19 cellular contexts compared by ENCODE assay signal in the genomic region with DNA sequence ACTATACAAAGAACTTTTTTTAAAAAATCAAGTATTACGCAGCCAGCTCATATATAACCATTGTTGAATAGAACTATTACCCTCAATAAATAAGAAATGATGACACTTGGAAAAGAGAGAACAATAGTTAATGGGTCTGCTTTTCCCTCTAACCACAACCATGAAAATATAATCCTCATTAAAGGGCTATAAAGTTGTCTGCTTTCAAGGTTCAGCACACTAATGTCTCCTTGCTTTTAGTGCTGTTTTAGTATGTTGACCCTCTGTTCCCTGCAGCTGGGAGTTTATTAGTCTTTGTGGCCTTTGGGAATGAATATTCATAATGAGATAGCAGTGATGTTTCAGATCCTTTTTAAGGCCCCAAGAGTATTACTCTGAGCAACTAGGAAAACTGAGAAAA.
DNase-seq lines count a peak whose midpoint lies in the region; ATAC-seq, FAIRE-seq and TF ChIP-seq lines count a peak whose summit lies in the region.
"Had no signal": no experiment of that assay in that cellular context is flagged by ENCODE, and none has a peak within 500 bp of the region (broad histone marks: within the 10 kb centered on the region; RNA-seq: fewer than 3 reads in every experiment).

No MANE protein-coding gene starts in this region.

- no peak for ATAC-seq in HG03457 (IDR thresholded peaks at IDR 0.05; ENCODE audit: unreplicated experiment)
- ATAC-seq: HCT116 had no signal

- POLR2A ChIA-PET in HEK293 (lab: Yijun Ruan, JAX) = no interaction called here

- H3K4me3 ChIP-seq in HEK293 (ENCODE audit: low read depth, low read length) = no peak overlapping the region

- DNase-seq in DMS153 (lab: John Stamatoyannopoulos, UW) (peak; percentile 8), DMS153 treated with DMSO at 0.1 percent for 48 hours (lab: John Stamatoyannopoulos, UW; ENCODE audit: unreplicated experiment) (no peak), NCI-H345 treated with DMSO at 0.1 percent for 48 hours (lab: John Stamatoyannopoulos, UW; ENCODE audit: unreplicated experiment) (peak; percentile 26), MV-4-11 (lab: John Stamatoyannopoulos, UW) (no peak), superior temporal gyrus (ENCODE audit: extremely low spot score) (no peak)
- DNase-seq: 8988T, COR-L47, DND-41, GF-D8, NCI-H2081 treated with DMSO at 0.1 percent for 48 hours, SIG-M5, T-helper 2 cell had no signal

- H3K9me3 ChIP-seq in HEK293 (ENCODE audit: control insufficient read depth, insufficient read depth, low read depth, low read length) = no peaks in the 10 kb centered on the region

- peak; percentile 91 for FAIRE-seq in endometrium (lab: Jason Lieb, UNC)
- FAIRE-seq: HTR-8/SVneo, RCC 7860 had no signal

- no peaks in the 10 kb centered on the region for H3K36me3 ChIP-seq in HEK293 (ENCODE audit: control insufficient read depth in 2 of 2, insufficient read depth in 1 of 2, low read length in 2 of 2)

- no peaks in the 10 kb centered on the region for H3K4me1 ChIP-seq in HEK293 (ENCODE audit: control insufficient read depth, insufficient read depth, low read length)

- TF ChIP-seq CTCF in HEK293 (tag by site-specific recombination; IDR thresholded peaks at IDR 0.05) = no peak

- CTCF ChIA-PET in HEK293 (lab: Yijun Ruan, JAX) = no interaction called here

- H3K27ac ChIP-seq in HEK293 (ENCODE audit: extremely low read depth, low read depth, low read length) = no peak overlapping the region
- H3K27ac ChIP-seq: C4-2B had no signal

TF ChIP-seq in HEK293, 187 proteins besides CTCF, POLR2A, EP300 and RAD21 (continues in another document):
- TF ChIP-seq KLF1 (tag by site-specific recombination; IDR thresholded peaks at IDR 0.05) (no peak), ZSCAN23 (tag by site-specific recombination; IDR thresholded peaks at IDR 0.05) (no peak), FEZF1 (tag by site-specific recombination; IDR thresholded peaks at IDR 0.05) (peak; percentile 39; the same call in 1 of the 2 replicates), ZFHX2 (tag by site-specific recombination; conservative IDR thresholded peaks at IDR 0.05) (no peak), ZNF664 (tag by site-specific recombination; IDR thresholded peaks at IDR 0.05) (no peak), ZNF701 (tag by site-specific recombination; IDR thresholded peaks at IDR 0.05) (no peak), SALL2 (tag by site-specific recombination; IDR thresholded peaks at IDR 0.05; ENCODE audit: borderline replicate concordance) (no peak), ZNF544 (tag by site-specific recombination; IDR thresholded peaks at IDR 0.05) (no peak), ZNF146 (tag by site-specific recombination; IDR thresholded peaks at IDR 0.05) (no peak), ZNF843 (tag by site-specific recombination; IDR thresholded peaks at IDR 0.05) (0 out of 2 replicates have a peak, but pooled peaks have one; percentile 23), ZNF239 (tag by site-specific recombination; IDR thresholded peaks at IDR 0.05) (no peak), REPIN1 (tag by site-specific recombination; IDR thresholded peaks at IDR 0.05; ENCODE audit: low read depth) (no peak), ZNF404 (tag by site-specific recombination; IDR thresholded peaks at IDR 0.05) (no peak), OSR2 (tag by site-specific recombination; IDR thresholded peaks at IDR 0.05) (peak; percentile 64), EGR2 (tag by site-specific recombination; IDR thresholded peaks at IDR 0.05; ENCODE audit: low read depth) (no peak), ZNF366 (tag by site-specific recombination; conservative IDR thresholded peaks at IDR 0.05) (no peak), ZBTB21 (tag by site-specific recombination; IDR thresholded peaks at IDR 0.05) (no peak)
- TF ChIP-seq, protein P1, sequence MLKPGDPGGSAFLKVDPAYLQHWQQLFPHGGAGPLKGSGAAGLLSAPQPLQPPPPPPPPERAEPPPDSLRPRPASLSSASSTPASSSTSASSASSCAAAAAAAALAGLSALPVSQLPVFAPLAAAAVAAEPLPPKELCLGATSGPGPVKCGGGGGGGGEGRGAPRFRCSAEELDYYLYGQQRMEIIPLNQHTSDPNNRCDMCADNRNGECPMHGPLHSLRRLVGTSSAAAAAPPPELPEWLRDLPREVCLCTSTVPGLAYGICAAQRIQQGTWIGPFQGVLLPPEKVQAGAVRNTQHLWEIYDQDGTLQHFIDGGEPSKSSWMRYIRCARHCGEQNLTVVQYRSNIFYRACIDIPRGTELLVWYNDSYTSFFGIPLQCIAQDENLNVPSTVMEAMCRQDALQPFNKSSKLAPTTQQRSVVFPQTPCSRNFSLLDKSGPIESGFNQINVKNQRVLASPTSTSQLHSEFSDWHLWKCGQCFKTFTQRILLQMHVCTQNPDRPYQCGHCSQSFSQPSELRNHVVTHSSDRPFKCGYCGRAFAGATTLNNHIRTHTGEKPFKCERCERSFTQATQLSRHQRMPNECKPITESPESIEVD (tag by site-specific recombination; IDR thresholded peaks at IDR 0.05) = peak; percentile 48; the same call in 1 of the 2 replicates
- TF ChIP-seq, protein P2, sequence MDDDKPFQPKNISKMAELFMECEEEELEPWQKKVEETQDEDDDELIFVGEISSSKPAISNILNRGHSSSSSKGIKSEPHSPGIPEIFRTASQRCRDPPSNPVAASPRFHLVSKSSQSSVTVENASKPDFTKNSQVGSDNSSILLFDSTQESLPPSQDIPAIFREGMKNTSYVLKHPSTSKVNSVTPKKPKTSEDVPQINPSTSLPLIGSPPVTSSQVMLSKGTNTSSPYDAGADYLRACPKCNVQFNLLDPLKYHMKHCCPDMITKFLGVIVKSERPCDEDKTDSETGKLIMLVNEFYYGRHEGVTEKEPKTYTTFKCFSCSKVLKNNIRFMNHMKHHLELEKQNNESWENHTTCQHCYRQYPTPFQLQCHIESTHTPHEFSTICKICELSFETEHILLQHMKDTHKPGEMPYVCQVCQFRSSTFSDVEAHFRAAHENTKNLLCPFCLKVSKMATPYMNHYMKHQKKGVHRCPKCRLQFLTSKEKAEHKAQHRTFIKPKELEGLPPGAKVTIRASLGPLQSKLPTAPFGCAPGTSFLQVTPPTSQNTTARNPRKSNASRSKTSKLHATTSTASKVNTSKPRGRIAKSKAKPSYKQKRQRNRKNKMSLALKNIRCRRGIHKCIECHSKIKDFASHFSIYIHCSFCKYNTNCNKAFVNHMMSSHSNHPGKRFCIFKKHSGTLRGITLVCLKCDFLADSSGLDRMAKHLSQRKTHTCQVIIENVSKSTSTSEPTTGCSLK (tag by site-specific recombination; IDR thresholded peaks at IDR 0.05) = no peak
- TF ChIP-seq, protein P3, sequence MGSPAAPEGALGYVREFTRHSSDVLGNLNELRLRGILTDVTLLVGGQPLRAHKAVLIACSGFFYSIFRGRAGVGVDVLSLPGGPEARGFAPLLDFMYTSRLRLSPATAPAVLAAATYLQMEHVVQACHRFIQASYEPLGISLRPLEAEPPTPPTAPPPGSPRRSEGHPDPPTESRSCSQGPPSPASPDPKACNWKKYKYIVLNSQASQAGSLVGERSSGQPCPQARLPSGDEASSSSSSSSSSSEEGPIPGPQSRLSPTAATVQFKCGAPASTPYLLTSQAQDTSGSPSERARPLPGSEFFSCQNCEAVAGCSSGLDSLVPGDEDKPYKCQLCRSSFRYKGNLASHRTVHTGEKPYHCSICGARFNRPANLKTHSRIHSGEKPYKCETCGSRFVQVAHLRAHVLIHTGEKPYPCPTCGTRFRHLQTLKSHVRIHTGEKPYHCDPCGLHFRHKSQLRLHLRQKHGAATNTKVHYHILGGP (tag by site-specific recombination; IDR thresholded peaks at IDR 0.05) = peak; percentile 49; the same call in 1 of the 2 replicates
- TF ChIP-seq, protein P4, sequence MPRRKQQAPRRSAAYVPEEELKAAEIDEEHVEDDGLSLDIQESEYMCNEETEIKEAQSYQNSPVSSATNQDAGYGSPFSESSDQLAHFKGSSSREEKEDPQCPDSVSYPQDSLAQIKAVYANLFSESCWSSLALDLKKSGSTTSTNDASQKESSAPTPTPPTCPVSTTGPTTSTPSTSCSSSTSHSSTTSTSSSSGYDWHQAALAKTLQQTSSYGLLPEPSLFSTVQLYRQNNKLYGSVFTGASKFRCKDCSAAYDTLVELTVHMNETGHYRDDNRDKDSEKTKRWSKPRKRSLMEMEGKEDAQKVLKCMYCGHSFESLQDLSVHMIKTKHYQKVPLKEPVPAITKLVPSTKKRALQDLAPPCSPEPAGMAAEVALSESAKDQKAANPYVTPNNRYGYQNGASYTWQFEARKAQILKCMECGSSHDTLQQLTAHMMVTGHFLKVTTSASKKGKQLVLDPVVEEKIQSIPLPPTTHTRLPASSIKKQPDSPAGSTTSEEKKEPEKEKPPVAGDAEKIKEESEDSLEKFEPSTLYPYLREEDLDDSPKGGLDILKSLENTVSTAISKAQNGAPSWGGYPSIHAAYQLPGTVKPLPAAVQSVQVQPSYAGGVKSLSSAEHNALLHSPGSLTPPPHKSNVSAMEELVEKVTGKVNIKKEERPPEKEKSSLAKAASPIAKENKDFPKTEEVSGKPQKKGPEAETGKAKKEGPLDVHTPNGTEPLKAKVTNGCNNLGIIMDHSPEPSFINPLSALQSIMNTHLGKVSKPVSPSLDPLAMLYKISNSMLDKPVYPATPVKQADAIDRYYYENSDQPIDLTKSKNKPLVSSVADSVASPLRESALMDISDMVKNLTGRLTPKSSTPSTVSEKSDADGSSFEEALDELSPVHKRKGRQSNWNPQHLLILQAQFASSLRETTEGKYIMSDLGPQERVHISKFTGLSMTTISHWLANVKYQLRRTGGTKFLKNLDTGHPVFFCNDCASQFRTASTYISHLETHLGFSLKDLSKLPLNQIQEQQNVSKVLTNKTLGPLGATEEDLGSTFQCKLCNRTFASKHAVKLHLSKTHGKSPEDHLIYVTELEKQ (tag by site-specific recombination; IDR thresholded peaks at IDR 0.05; ENCODE audit: borderline replicate concordance) = peak; percentile 37; the same call in 1 of the 2 replicates
- TF ChIP-seq, protein P5, sequence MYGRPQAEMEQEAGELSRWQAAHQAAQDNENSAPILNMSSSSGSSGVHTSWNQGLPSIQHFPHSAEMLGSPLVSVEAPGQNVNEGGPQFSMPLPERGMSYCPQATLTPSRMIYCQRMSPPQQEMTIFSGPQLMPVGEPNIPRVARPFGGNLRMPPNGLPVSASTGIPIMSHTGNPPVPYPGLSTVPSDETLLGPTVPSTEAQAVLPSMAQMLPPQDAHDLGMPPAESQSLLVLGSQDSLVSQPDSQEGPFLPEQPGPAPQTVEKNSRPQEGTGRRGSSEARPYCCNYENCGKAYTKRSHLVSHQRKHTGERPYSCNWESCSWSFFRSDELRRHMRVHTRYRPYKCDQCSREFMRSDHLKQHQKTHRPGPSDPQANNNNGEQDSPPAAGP (tag by site-specific recombination; IDR thresholded peaks at IDR 0.05) = no peak

Comparison
In these comparisons a context has a peak if more than half of its experiments do, and no peak if none do; other contexts are left out.
1. DNase-seq: peak in DMS153 (single experiment) and NCI-H345 treated with DMSO at 0.1 percent for 48 hours (single experiment); none in DMS153 treated with DMSO at 0.1 percent for 48 hours (single experiment), MV-4-11 (single experiment) and superior temporal gyrus (single experiment).